Comparison of ENCODE assay signal across 16 cellular contexts in the genomic region with DNA sequence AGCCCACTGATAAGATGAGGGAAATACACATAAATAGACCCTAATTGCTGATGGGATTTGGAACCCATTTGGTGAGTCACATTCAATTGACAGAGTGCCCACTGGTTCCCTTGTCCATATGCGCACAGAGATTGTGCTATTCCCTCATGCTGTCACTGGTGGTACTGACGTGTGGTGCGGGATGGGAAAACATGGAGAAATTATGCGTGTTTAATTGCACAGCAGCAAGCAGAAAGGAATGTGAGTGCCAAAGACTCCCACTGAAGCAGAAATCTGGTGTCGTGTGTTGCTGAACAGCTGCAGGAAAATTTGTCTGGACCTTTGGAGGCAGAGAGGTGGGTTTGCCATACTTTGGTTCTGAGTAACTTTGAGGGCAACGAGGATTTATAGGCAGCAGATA.
"Had no signal": no experiment of that assay in that cellular context is flagged by ENCODE, and none has a peak within 500 bp of the region (broad histone marks: within the 10 kb centered on the region; RNA-seq: fewer than 3 reads in every experiment).

No MANE protein-coding gene starts in this region.

- H3K27me3 ChIP-seq: body of pancreas had no signal

- H3K27ac ChIP-seq: body of pancreas, pancreas had no signal

- ATAC-seq: activated CD8-positive, alpha-beta T cell treated with anti-CD3 and anti-CD28 coated beads for 36 hours; activated naive CD8-positive, alpha-beta T cell treated with anti-CD3 and anti-CD28 coated beads, Interleukin-2, amount 50 U/mL, for 24 hours; body of pancreas; left lobe of liver; pancreas; stimulated activated naive CD8-positive, alpha-beta T cell treated with anti-CD3 and anti-CD28 coated beads, Interleukin-15, Interleukin-2, amounts not matched to agents 100 U/mL and 50 U/mL, for 24 hours; T-cell had no signal

- H3K4me3 ChIP-seq: body of pancreas, pancreas had no signal

- H3K36me3 ChIP-seq: pancreas had no signal

- H3K27ac Mint-ChIP-seq: activated CD8-positive, alpha-beta T cell treated with anti-CD3 and anti-CD28 coated beads for 36 hours; activated naive CD8-positive, alpha-beta T cell treated with anti-CD3 and anti-CD28 coated beads, Interleukin-2, amount 50 U/mL, for 24 hours; memory B cell; T-cell had no signal

- H3K9me3 ChIP-seq: body of pancreas, pancreas had no signal

- DNase-seq: activated CD4-positive, alpha-beta T cell treated with anti-CD3 and anti-CD28 coated beads for 4 hours; activated CD8-positive, alpha-beta memory T cell treated with anti-CD3 and anti-CD28 coated beads, Interleukin-2, amount 50 U/mL, for 4 hours; activated CD8-positive, alpha-beta T cell treated with anti-CD3 and anti-CD28 coated beads for 36 hours; activated naive CD4-positive, alpha-beta T cell treated with Interleukin-2 at 50 U/mL for 16 hours; activated naive CD8-positive, alpha-beta T cell treated with anti-CD3 and anti-CD28 coated beads, Interleukin-2, amount 50 U/mL, for 24 hours; body of pancreas; central memory CD4-positive, alpha-beta T cell; effector memory CD4-positive, alpha-beta T cell; pancreas; stimulated activated CD4-positive, alpha-beta T cell treated with anti-CD3 and anti-CD28 coated beads, Interleukin-4, amount 100 ng/mL, for 1 hour; stimulated activated CD8-positive, alpha-beta memory T cell treated with anti-CD3 and anti-CD28 coated beads, Interleukin-4, amount 100 ng/mL, for 48 hours; stimulated activated naive CD8-positive, alpha-beta T cell treated with anti-CD3 and anti-CD28 coated beads, Interleukin-15, Interleukin-2, amounts not matched to agents 100 U/mL and 50 U/mL, for 24 hours; T-cell had no signal

- H3K4me3 Mint-ChIP-seq: activated CD8-positive, alpha-beta T cell treated with anti-CD3 and anti-CD28 coated beads for 36 hours; activated naive CD8-positive, alpha-beta T cell treated with anti-CD3 and anti-CD28 coated beads, Interleukin-2, amount 50 U/mL, for 24 hours; memory B cell; neural crest cell; T-cell had no signal

- H3K4me1 ChIP-seq: body of pancreas, pancreas had no signal

- H3K4me1 Mint-ChIP-seq: activated naive CD8-positive, alpha-beta T cell treated with anti-CD3 and anti-CD28 coated beads, Interleukin-2, amount 50 U/mL, for 24 hours had no signal

- H3K36me3 Mint-ChIP-seq: memory B cell, T-cell had no signal

- H3K9me3 Mint-ChIP-seq: activated CD8-positive, alpha-beta T cell treated with anti-CD3 and anti-CD28 coated beads for 36 hours; activated naive CD8-positive, alpha-beta T cell treated with anti-CD3 and anti-CD28 coated beads, Interleukin-2, amount 50 U/mL, for 24 hours; memory B cell; neural crest cell; T-cell had no signal
